In genomic region chr20:1761598-1761997, GRCh38 we compare ENCODE assay signal across 3 cellular contexts.
TF ChIP-seq lines count a peak whose summit lies in the region.

No MANE protein-coding gene starts in this region.

TF ChIP-seq in SK-N-SH, 30 proteins besides CTCF, POLR2A, EP300 and RAD21:
- no peak for TF ChIP-seq CHD2 (IDR thresholded peaks at IDR 0.05; ENCODE audit: low read length, partially characterized antibody)
- TF ChIP-seq PBX3 (IDR thresholded peaks at IDR 0.05) = no peak
- TF ChIP-seq NRF1 (IDR thresholded peaks at IDR 0.05; ENCODE audit: low read depth, low read length) = no peak
- TF ChIP-seq JUND (IDR thresholded peaks at IDR 0.05) = no peak
- no peak for TF ChIP-seq GATA2 (CRISPR knock-in tag; IDR thresholded peaks at IDR 0.05)
- no peak for TF ChIP-seq RXRA (IDR thresholded peaks at IDR 0.05; ENCODE audit: borderline replicate concordance, low read depth)
- TF ChIP-seq EZH2phosphoT487 (IDR thresholded peaks at IDR 0.05; ENCODE audit: borderline replicate concordance, low read depth) = no peak
- no peak for TF ChIP-seq GABPA (IDR thresholded peaks at IDR 0.05; ENCODE audit: low read depth)
- no peak for TF ChIP-seq USF1 (IDR thresholded peaks at IDR 0.05; ENCODE audit: borderline replicate concordance, low read depth)
- TF ChIP-seq TAF1 (IDR thresholded peaks at IDR 0.05; ENCODE audit: borderline replicate concordance, low read depth, low read length) = no peak
- no peak for TF ChIP-seq USF2 (IDR thresholded peaks at IDR 0.05; ENCODE audit: borderline replicate concordance, low read depth, low read length)
- no peak for TF ChIP-seq FOXM1 (IDR thresholded peaks at IDR 0.05; ENCODE audit: low read depth)
- TF ChIP-seq SIN3A (IDR thresholded peaks at IDR 0.05; ENCODE audit: borderline replicate concordance, low read depth, low read length) = no peak
- TF ChIP-seq MXI1 (IDR thresholded peaks at IDR 0.05; ENCODE audit: low read depth, low read length) = no peak
- TF ChIP-seq MEF2A (IDR thresholded peaks at IDR 0.05; ENCODE audit: borderline replicate concordance, low read depth) = no peak
- no peak for TF ChIP-seq POLR2AphosphoS5 (IDR thresholded peaks at IDR 0.05; ENCODE audit: low read depth, low read length)

TF ChIP-seq in SK-N-SH treated with all-trans-retinoic acid at 6 μM for 48 hours, 23 proteins besides CTCF, POLR2A, EP300 and RAD21:
- TF ChIP-seq ZFP30 (CRISPR knock-in tag; IDR thresholded peaks at IDR 0.05) (no peak), TSHZ2 (CRISPR knock-in tag; IDR thresholded peaks at IDR 0.05) (no peak), ISL1 (CRISPR knock-in tag; IDR thresholded peaks at IDR 0.05) (no peak), CREB5 (CRISPR knock-in tag; IDR thresholded peaks at IDR 0.05; ENCODE audit: low read depth) (no peak), RARB (CRISPR knock-in tag; IDR thresholded peaks at IDR 0.05) (no peak), PATZ1 (CRISPR knock-in tag; IDR thresholded peaks at IDR 0.05; ENCODE audit: borderline replicate concordance) (no peak)
TF ChIP-seq in SK-N-SH treated with all-trans-retinoic acid at 6 μM for 48 hours: peak in this region for 0.

TF ChIP-seq in HCT116, 20 proteins besides CTCF, POLR2A, EP300 and RAD21:
- no peak for TF ChIP-seq TCF7L2 (IDR thresholded peaks at IDR 0.05; ENCODE audit: borderline replicate concordance, extremely low read depth, insufficient read depth, insufficient read length)
- no peak for TF ChIP-seq YY1 (IDR thresholded peaks at IDR 0.05; ENCODE audit: extremely low read depth, insufficient replicate concordance, low read depth, low read length)
- TF ChIP-seq ZBTB33 (IDR thresholded peaks at IDR 0.05; ENCODE audit: extremely low read depth, insufficient replicate concordance, low read length) = no peak
- TF ChIP-seq JUND (IDR thresholded peaks at IDR 0.05) = no peak
- TF ChIP-seq CEBPB (IDR thresholded peaks at IDR 0.05; ENCODE audit: low read depth) = no peak
